8 cellular contexts compared by ENCODE assay signal in genomic region chr7:101321491-101322401, GRCh38. TPM values are rescaled to one million over a fixed set of nuclear protein-coding genes. Genes with fewer than 3 reads are reported as not detected.
DNase-seq lines count a peak whose midpoint lies in the region; ATAC-seq and TF ChIP-seq lines count a peak whose summit lies in the region.

Gene IFT22 (minus strand): TSS chr7:101321812. CDS start chr7:101321709, 103 bp downstream.

- peak within 1 kb of the TSS; percentile 68 to 97 (median 80) for H3K4me3 ChIP-seq in BLaER1 treated with 17β-estradiol and CSF1 and Interleukin-3, amounts not matched to agents 10 nM and 100 nM
- H3K4me3 ChIP-seq in liver (ENCODE audit: low read depth in 1 of 3, low read length in 3 of 3), result peak within 1 kb of the TSS; percentile 71 to 94 (median 77)

- peak; percentile 81 for DNase-seq in NCI-H526 treated with DMSO at 0.1 percent for 48 hours (lab: John Stamatoyannopoulos, UW)
- peak; percentile 65 to 70 for DNase-seq in activated CD4-positive, alpha-beta T cell treated with anti-CD3 and anti-CD28 coated beads, Interleukin-2, amount 50 U/mL, for 4 hours
- peak; percentile 91 for DNase-seq in dermis blood vessel endothelial cell
- DNase-seq in stimulated activated CD4-positive, alpha-beta T cell treated with anti-CD3 and anti-CD28 coated beads, Interleukin-4, amount 100 ng/mL, for 1 hour, result peak; percentile 84

- TF ChIP-seq RAD21 in liver (IDR thresholded peaks at IDR 0.05), result peak; percentile 67 to 73

- H3K27ac ChIP-seq in BLaER1 treated with 17β-estradiol and CSF1 and Interleukin-3, amounts not matched to agents 10 nM and 100 nM, result peak within 1 kb of the TSS; percentile 66 to 88 (median 81)
- H3K27ac ChIP-seq in liver (ENCODE audit: low read depth in 1 of 2, low read length in 2 of 2), result peak within 1 kb of the TSS; percentile 78 to 84

- WGBS in liver, result under 1% methylated on average over 69 of the region's 69 CpGs

- peaks cover 5 to 25% (median 13%) of the 10 kb centered on the region in 11 experiments; a peak in 18 of 22 replicates for H3K36me3 ChIP-seq in BLaER1 treated with 17β-estradiol and CSF1 and Interleukin-3, amounts not matched to agents 10 nM and 100 nM
- no peaks in the 10 kb centered on the region for H3K36me3 ChIP-seq in liver (ENCODE audit: control insufficient read depth in 4 of 4, insufficient read depth in 3 of 4, low read depth in 1 of 4, low read length in 3 of 4)

- no peaks in the 10 kb centered on the region for H3K9me3 ChIP-seq in BLaER1 treated with 17β-estradiol and CSF1 and Interleukin-3, amounts not matched to agents 10 nM and 100 nM (replicated peaks in 1 of 11)
- H3K9me3 ChIP-seq in liver (ENCODE audit: control insufficient read depth in 4 of 4, low read length in 3 of 4), result no peaks in the 10 kb centered on the region

- H3K27me3 ChIP-seq in BLaER1 treated with 17β-estradiol and CSF1 and Interleukin-3, amounts not matched to agents 10 nM and 100 nM, result no peaks in the 10 kb centered on the region
- H3K27me3 ChIP-seq in liver (ENCODE audit: control insufficient read depth in 4 of 4, insufficient read depth in 4 of 4, low read length in 3 of 4), result no peaks in the 10 kb centered on the region

- H4K20me1 ChIP-seq in BLaER1 treated with 17β-estradiol and CSF1 and Interleukin-3, amounts not matched to agents 10 nM and 100 nM, result no peaks in the 10 kb centered on the region

- peak; percentile 38 for TF ChIP-seq CTCF in liver (IDR thresholded peaks at IDR 0.05; ENCODE audit: low read depth, low read length, missing input control)

- peaks cover 13 to 18% (median 15%) of the 10 kb centered on the region in 10 experiments for H3K4me1 ChIP-seq in BLaER1 treated with 17β-estradiol and CSF1 and Interleukin-3, amounts not matched to agents 10 nM and 100 nM
- peaks cover 2 to 9% (median 7%) of the 10 kb centered on the region in 4 donors for H3K4me1 ChIP-seq in liver (ENCODE audit: control insufficient read depth in 4 of 4, insufficient read depth in 4 of 4, low read length in 3 of 4)

- peak within 1 kb of the TSS; percentile 75 to 87 (median 84) for H3K9ac ChIP-seq in BLaER1 treated with 17β-estradiol and CSF1 and Interleukin-3, amounts not matched to agents 10 nM and 100 nM
- peak within 1 kb of the TSS; percentile 85 to 89 for H3K9ac ChIP-seq in liver (ENCODE audit: low read depth in 1 of 2, low read length in 2 of 2)

- peak within 1 kb of the TSS; percentile 78 to 97 (median 90) for H3K4me2 ChIP-seq in BLaER1 treated with 17β-estradiol and CSF1 and Interleukin-3, amounts not matched to agents 10 nM and 100 nM

- ATAC-seq in GM19324 (IDR thresholded peaks at IDR 0.05; ENCODE audit: low FRiP score, unreplicated experiment) (peak; percentile 92), HG03520 (IDR thresholded peaks at IDR 0.05; ENCODE audit: unreplicated experiment) (peak; percentile 88)

TF ChIP-seq in liver, 16 proteins besides CTCF, POLR2A, EP300 and RAD21:
- TF ChIP-seq YY1 (IDR thresholded peaks at IDR 0.05) (peak; percentile 68), SP1 (IDR thresholded peaks at IDR 0.05) (no peak), HNF4A (conservative IDR thresholded peaks at IDR 0.05) (peak; percentile 9 to 25), NR2F2 (IDR thresholded peaks at IDR 0.05) (no peak), MAX (IDR thresholded peaks at IDR 0.05) (no peak), FOXA1 (IDR thresholded peaks at IDR 0.05) (no peak), RXRA (IDR thresholded peaks at IDR 0.05) (peak in 1 of 2 donors; percentile 15), HNF4G (IDR thresholded peaks at IDR 0.05) (no peak), JUND (IDR thresholded peaks at IDR 0.05) (no peak), TAF1 (conservative IDR thresholded peaks at IDR 0.05) (peak; percentile 34), EGR1 (IDR thresholded peaks at IDR 0.05; ENCODE audit: low read depth in 2 of 2) (no peak), GABPA (IDR thresholded peaks at IDR 0.05 in 1 of 2, conservative IDR thresholded peaks at IDR 0.05 in 1 of 2) (peak; percentile 58 to 93), FOXA2 (IDR thresholded peaks at IDR 0.05) (no peak)
- TF ChIP-seq, protein P1, sequence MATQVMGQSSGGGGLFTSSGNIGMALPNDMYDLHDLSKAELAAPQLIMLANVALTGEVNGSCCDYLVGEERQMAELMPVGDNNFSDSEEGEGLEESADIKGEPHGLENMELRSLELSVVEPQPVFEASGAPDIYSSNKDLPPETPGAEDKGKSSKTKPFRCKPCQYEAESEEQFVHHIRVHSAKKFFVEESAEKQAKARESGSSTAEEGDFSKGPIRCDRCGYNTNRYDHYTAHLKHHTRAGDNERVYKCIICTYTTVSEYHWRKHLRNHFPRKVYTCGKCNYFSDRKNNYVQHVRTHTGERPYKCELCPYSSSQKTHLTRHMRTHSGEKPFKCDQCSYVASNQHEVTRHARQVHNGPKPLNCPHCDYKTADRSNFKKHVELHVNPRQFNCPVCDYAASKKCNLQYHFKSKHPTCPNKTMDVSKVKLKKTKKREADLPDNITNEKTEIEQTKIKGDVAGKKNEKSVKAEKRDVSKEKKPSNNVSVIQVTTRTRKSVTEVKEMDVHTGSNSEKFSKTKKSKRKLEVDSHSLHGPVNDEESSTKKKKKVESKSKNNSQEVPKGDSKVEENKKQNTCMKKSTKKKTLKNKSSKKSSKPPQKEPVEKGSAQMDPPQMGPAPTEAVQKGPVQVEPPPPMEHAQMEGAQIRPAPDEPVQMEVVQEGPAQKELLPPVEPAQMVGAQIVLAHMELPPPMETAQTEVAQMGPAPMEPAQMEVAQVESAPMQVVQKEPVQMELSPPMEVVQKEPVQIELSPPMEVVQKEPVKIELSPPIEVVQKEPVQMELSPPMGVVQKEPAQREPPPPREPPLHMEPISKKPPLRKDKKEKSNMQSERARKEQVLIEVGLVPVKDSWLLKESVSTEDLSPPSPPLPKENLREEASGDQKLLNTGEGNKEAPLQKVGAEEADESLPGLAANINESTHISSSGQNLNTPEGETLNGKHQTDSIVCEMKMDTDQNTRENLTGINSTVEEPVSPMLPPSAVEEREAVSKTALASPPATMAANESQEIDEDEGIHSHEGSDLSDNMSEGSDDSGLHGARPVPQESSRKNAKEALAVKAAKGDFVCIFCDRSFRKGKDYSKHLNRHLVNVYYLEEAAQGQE (IDR thresholded peaks at IDR 0.05), result no peak
- TF ChIP-seq, protein P2, sequence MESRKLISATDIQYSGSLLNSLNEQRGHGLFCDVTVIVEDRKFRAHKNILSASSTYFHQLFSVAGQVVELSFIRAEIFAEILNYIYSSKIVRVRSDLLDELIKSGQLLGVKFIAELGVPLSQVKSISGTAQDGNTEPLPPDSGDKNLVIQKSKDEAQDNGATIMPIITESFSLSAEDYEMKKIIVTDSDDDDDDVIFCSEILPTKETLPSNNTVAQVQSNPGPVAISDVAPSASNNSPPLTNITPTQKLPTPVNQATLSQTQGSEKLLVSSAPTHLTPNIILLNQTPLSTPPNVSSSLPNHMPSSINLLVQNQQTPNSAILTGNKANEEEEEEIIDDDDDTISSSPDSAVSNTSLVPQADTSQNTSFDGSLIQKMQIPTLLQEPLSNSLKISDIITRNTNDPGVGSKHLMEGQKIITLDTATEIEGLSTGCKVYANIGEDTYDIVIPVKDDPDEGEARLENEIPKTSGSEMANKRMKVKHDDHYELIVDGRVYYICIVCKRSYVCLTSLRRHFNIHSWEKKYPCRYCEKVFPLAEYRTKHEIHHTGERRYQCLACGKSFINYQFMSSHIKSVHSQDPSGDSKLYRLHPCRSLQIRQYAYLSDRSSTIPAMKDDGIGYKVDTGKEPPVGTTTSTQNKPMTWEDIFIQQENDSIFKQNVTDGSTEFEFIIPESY (IDR thresholded peaks at IDR 0.05), result no peak
- TF ChIP-seq, protein P3, sequence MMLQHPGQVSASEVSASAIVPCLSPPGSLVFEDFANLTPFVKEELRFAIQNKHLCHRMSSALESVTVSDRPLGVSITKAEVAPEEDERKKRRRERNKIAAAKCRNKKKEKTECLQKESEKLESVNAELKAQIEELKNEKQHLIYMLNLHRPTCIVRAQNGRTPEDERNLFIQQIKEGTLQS (IDR thresholded peaks at IDR 0.05), result no peak

RNA-seq across cellular contexts. Expression of gene IFT22, which starts in this region (rescaled TPM):
- total RNA-seq in dermis blood vessel endothelial cell (13.0 and 15.8 TPM in 2 replicates), liver (1 to 10 TPM; 5.5 to 6.6 TPM)
- polyA plus RNA-seq in liver, result 1 to 10 TPM; 8.5 to 9.4 TPM

Comparison
In these comparisons a context has a peak if more than half of its experiments do, and no peak if none do; other contexts are left out.
1. Peak in every context shown above with its lines: DNase-seq, ATAC-seq, H3K4me3 ChIP-seq and H3K27ac ChIP-seq.